ENCODE assay signal across 12 cellular contexts in genomic region chr4:794911-795725, GRCh38. TPM values are rescaled to one million over a fixed set of nuclear protein-coding genes. Genes with fewer than 3 reads are reported as not detected.
DNase-seq lines count a peak whose midpoint lies in the region; ATAC-seq, FAIRE-seq and TF ChIP-seq lines count a peak whose summit lies in the region.
"Had no signal": no experiment of that assay in that cellular context is flagged by ENCODE, and none has a peak within 500 bp of the region (broad histone marks: within the 10 kb centered on the region; RNA-seq: fewer than 3 reads in every experiment).

No MANE protein-coding gene starts in this region.

- TF ChIP-seq RAD21 in HepG2 (CRISPR knock-in tag; IDR thresholded peaks at IDR 0.05), result no peak

- in situ Hi-C loops in HepG2 (cut with HindIII; ENCODE audit: extremely low pct_ligation_motif_present, low pct_unique_long_range_greater_than_20kb), result no loop called here

- POLR2A ChIA-PET in HepG2 (lab: Yijun Ruan, JAX), result interaction anchor here (1.0 to 3.4 kb wide), 2 partner anchors 13 to 21 kb away, joined by 3 to 27 read pairs; no protein-coding TSS in a partner anchor

- H3K4me1 ChIP-seq in HepG2 (ENCODE audit: insufficient read depth, low read length), result peaks cover 14% of the 10 kb centered on the region; the same call in 1 of the 2 replicates

- no peaks in the 10 kb centered on the region for H3K9me3 ChIP-seq in HepG2 (ENCODE audit: low read length)

- H3K4me2 ChIP-seq in HepG2 (ENCODE audit: low read depth, low read length), result peak overlapping the region; percentile 42; the same call in 1 of the 2 replicates

- H3K9me3 Mint-ChIP-seq in activated naive CD8-positive, alpha-beta T cell treated with anti-CD3 and anti-CD28 coated beads for 36 hours, result no peaks in the 10 kb centered on the region

- H3K4me3 Mint-ChIP-seq in activated naive CD8-positive, alpha-beta T cell treated with anti-CD3 and anti-CD28 coated beads for 36 hours, result peak overlapping the region; percentile 34

- intact Hi-C loops in HepG2 (cut with micrococcal nuclease; ENCODE audit: unreplicated experiment), result no loop called here

- no peak for TF ChIP-seq POLR2A in HepG2 (IDR thresholded peaks at IDR 0.05; ENCODE audit: insufficient read depth in 1 of 2, low read depth in 2 of 2, low read length in 2 of 2)

- H3K36me3 Mint-ChIP-seq in activated naive CD8-positive, alpha-beta T cell treated with anti-CD3 and anti-CD28 coated beads for 36 hours, result no peaks in the 10 kb centered on the region

- no peak overlapping the region for H3K27ac Mint-ChIP-seq in activated naive CD8-positive, alpha-beta T cell treated with anti-CD3 and anti-CD28 coated beads for 36 hours

- ATAC-seq in HepG2, result no peak
- no peak for ATAC-seq in HG03097 (IDR thresholded peaks at IDR 0.05; ENCODE audit: low FRiP score, unreplicated experiment)

- H3K27me3 ChIP-seq in HepG2 (ENCODE audit: control insufficient read depth in 1 of 2, insufficient read depth in 2 of 2, low read length in 2 of 2), result peaks cover 20 to 67% of the 10 kb centered on the region in 2 experiments

- peaks cover 41% of the 10 kb centered on the region for H3K27me3 Mint-ChIP-seq in activated naive CD8-positive, alpha-beta T cell treated with anti-CD3 and anti-CD28 coated beads for 36 hours

- no peaks in the 10 kb centered on the region for H3K79me2 ChIP-seq in HepG2 (ENCODE audit: insufficient read depth, low read length)

- no TSS peak for BruUV-seq in HepG2 (replicated peaks; lab: Mats Ljungman, UMichigan)

- H3K36me3 ChIP-seq in HepG2 (replicated peaks in 1 of 2; ENCODE audit: control insufficient read depth in 1 of 2, insufficient read depth in 2 of 2, low read length in 2 of 2), result no peaks in the 10 kb centered on the region

- CTCF ChIA-PET in HepG2 (lab: Yijun Ruan, JAX; ENCODE audit: low intra/inter-chr PET ratio, low total read pairs), result no interaction called here

- no peaks in the 10 kb centered on the region for H4K20me1 ChIP-seq in HepG2 (ENCODE audit: insufficient read depth, low read length)

- no peak overlapping the region for H3K9ac ChIP-seq in HepG2 (ENCODE audit: insufficient read depth, low read depth, low read length)

- WGBS in HepG2 (ENCODE audit: low lambda C conversion rate), result no CpG with 5 or more reads among the region's 71 CpGs

- peak; percentile 38 for DNase-seq in stimulated activated CD4-positive, alpha-beta T cell treated with anti-CD3 and anti-CD28 coated beads, Interleukin-15, amount 100 ng/mL, for 24 hours
- no peak for DNase-seq in stimulated activated CD4-positive, alpha-beta T cell treated with anti-CD3 and anti-CD28 coated beads, Interleukin-4, amount 100 ng/mL, for 24 hours
- no peak for DNase-seq in activated naive CD8-positive, alpha-beta T cell treated with anti-CD3 and anti-CD28 coated beads for 36 hours
- no peak for DNase-seq in HepG2 (ENCODE audit: low spot score)
- no peak for DNase-seq in NCI-H146 treated with DMSO at 0.1 percent for 48 hours (lab: John Stamatoyannopoulos, UW; ENCODE audit: unreplicated experiment)
- DNase-seq in NOMO-1 treated with DMSO at 0.1 percent for 48 hours (lab: John Stamatoyannopoulos, UW; ENCODE audit: unreplicated experiment), result no peak
- DNase-seq in NCI-H345 (lab: John Stamatoyannopoulos, UW), result no peak
- DNase-seq: COR-L47, dermis blood vessel endothelial cell, KG1 had no signal

- peak overlapping the region in 2 of 3 experiments; percentile 4 to 46; a peak in 2 of 6 replicates for H3K4me3 ChIP-seq in HepG2 (replicated peaks in 1 of 3; ENCODE audit: insufficient read depth in 1 of 3, low read depth in 2 of 3, low read length in 3 of 3)

- H2AFZ ChIP-seq in HepG2 (ENCODE audit: low read length), result no peak overlapping the region

- TF ChIP-seq EP300 in HepG2 (IDR thresholded peaks at IDR 0.05; ENCODE audit: low read depth in 2 of 2, low read length in 2 of 2) (no peak), HepG2 (CRISPR knock-in tag; IDR thresholded peaks at IDR 0.05; ENCODE audit: borderline replicate concordance) (no peak)

- TF ChIP-seq CTCF in HepG2 (CRISPR knock-in tag; IDR thresholded peaks at IDR 0.05), result no peak

- no peak overlapping the region for H3K27ac ChIP-seq in HepG2 (ENCODE audit: extremely low read length, insufficient read depth, low read length)

- no peak for FAIRE-seq in HepG2 (lab: Jason Lieb, UNC)

- peaks cover 35% of the 10 kb centered on the region for H3K4me1 Mint-ChIP-seq in activated naive CD8-positive, alpha-beta T cell treated with anti-CD3 and anti-CD28 coated beads for 36 hours

TF ChIP-seq in HepG2, 621 proteins besides CTCF, POLR2A, EP300 and RAD21 (continues in another document):
- TF ChIP-seq SMAD1 (CRISPR knock-in tag; IDR thresholded peaks at IDR 0.05; ENCODE audit: borderline replicate concordance, low read depth) (no peak), ZNF142 (CRISPR knock-in tag; IDR thresholded peaks at IDR 0.05) (no peak), ZNF354B (CRISPR knock-in tag; IDR thresholded peaks at IDR 0.05) (no peak), HNRNPLL (IDR thresholded peaks at IDR 0.05; ENCODE audit: low read depth, low read length, poor library complexity, severe bottlenecking) (peak; percentile 32), CBFB (CRISPR knock-in tag; IDR thresholded peaks at IDR 0.05) (no peak)

RNA-seq across cellular contexts. Expression of gene CPLX1, which starts 30.8 kb away (rescaled TPM):
- under 1 TPM in 1 of 2 experiments, not detected in 1; 0.16 TPM for total RNA-seq in activated naive CD8-positive, alpha-beta T cell treated with anti-CD3 and anti-CD28 coated beads for 36 hours
- total RNA-seq in HepG2 (2016; rRNA removed; fragmentation: Illumina TruSeq; extraction: Trizol), result 0.18 and 0.36 TPM in 2 replicates
- 0.30 TPM in 1 of 2 replicates, not detected in the other for total RNA-seq in HepG2 (2016; cell fraction: cytosol; rRNA removed; fragmentation: Illumina TruSeq; extraction: Trizol; ENCODE audit: low read depth)
- total RNA-seq in HepG2 (2016; cell fraction: insoluble cytoplasmic fraction; rRNA removed; fragmentation: Illumina TruSeq; extraction: Trizol), result 0.16 and 0.24 TPM in 2 replicates
- 0.37 and 0.48 TPM in 2 replicates for total RNA-seq in HepG2 (2016; cell fraction: membrane; rRNA removed; fragmentation: Illumina TruSeq; extraction: Trizol)
- not detected in 2 replicates for total RNA-seq in HepG2 (2016; cell fraction: nucleus; rRNA removed; fragmentation: Illumina TruSeq; extraction: Trizol)
- 0.18 and 0.57 TPM in 2 replicates for polyA plus RNA-seq in HepG2 (2011; rRNA removed)
- 0.08 and 0.18 TPM in 2 replicates for polyA plus RNA-seq in HepG2 (2011; cell fraction: cytosol; rRNA removed)
- polyA plus RNA-seq in HepG2 (2011; cell fraction: nucleus; rRNA removed), result 0.58 and 0.95 TPM in 2 replicates
- polyA plus RNA-seq in HepG2 (2012), result 0.87 and 3.8 TPM in 2 replicates
- 0.68 and 0.69 TPM in 2 replicates for polyA plus RNA-seq in HepG2 (2016; cell fraction: cytosol; fragmentation: Illumina TruSeq; extraction: Trizol; ENCODE audit: low read depth)
- polyA plus RNA-seq in HepG2 (2016; cell fraction: insoluble cytoplasmic fraction; fragmentation: Illumina TruSeq; extraction: Trizol; ENCODE audit: low read depth), result 0.49 and 0.90 TPM in 2 replicates
- polyA plus RNA-seq in HepG2 (2016; cell fraction: membrane; fragmentation: Illumina TruSeq; extraction: Trizol; ENCODE audit: low read depth), result 0.89 and 1.3 TPM in 2 replicates
- polyA plus RNA-seq in HepG2 (2016; cell fraction: nucleus; fragmentation: Illumina TruSeq; extraction: Trizol; ENCODE audit: insufficient read depth, low read depth), result 0.38 and 0.60 TPM in 2 replicates
- polyA minus RNA-seq in HepG2 (2011; rRNA and poly(A)+ RNA removed; ENCODE audit: low replicate concordance), result 0.12 and 0.68 TPM in 2 replicates
- 0.30 TPM in 1 of 2 replicates, not detected in the other for polyA minus RNA-seq in HepG2 (2011; cell fraction: cytosol; rRNA and poly(A)+ RNA removed)
- polyA minus RNA-seq in HepG2 (2011; cell fraction: nucleus; rRNA and poly(A)+ RNA removed), result 0.25 TPM in 1 of 2 replicates, not detected in the other
- total RNA-seq: skeletal muscle tissue had no signal
